In the genomic region with DNA sequence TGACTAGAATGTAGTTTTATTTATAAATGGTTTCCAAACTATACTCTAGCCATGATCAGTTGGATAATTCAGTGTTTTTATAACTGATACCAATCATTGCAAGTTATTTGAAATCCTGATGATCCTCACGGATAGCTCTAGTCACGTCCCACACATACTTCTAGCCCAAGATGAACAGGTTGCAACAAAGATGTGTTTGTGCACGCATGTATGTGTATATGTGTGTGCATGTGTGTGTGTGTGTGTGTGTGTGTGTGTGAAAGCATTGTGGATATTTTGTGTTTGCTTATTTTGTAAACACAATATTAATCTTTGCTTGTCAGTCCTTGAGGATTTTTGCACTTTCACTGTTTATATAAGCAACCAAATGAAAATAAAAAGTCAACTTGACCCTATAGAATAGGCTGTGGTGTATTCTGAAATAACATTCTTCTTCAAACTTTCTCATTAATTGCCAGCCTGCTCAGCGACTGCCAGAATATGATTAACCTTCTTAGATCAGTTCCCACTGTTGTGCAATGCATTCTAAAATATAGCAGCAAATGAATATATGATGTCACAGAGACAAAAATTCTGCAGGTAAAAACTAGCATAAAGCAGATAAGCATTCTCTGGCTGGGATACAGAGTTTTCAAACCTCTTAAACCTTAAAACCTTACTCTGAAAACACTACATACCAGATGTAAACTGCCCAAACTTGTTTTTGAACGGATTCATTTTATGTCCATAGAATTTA, we compare ENCODE assay signal across 27 cellular contexts. TPM values are rescaled to one million over a fixed set of nuclear protein-coding genes. Genes with fewer than 3 reads are reported as not detected.
DNase-seq lines count a peak whose midpoint lies in the region; ATAC-seq and TF ChIP-seq lines count a peak whose summit lies in the region.
"Had no signal": no experiment of that assay in that cellular context is flagged by ENCODE, and none has a peak within 500 bp of the region (broad histone marks: within the 10 kb centered on the region; RNA-seq: fewer than 3 reads in every experiment).

No MANE protein-coding gene starts in this region.

- no peaks in the 10 kb centered on the region for H3K79me2 ChIP-seq in smooth muscle cell (ENCODE audit: low read depth)

- peak overlapping the region; percentile 41 for H3K27ac Mint-ChIP-seq in mesothelial cell of epicardium
- H3K27ac Mint-ChIP-seq: activated naive CD8-positive, alpha-beta T cell treated with anti-CD3 and anti-CD28 coated beads, Interleukin-2, amount 50 U/mL, for 24 hours; CD8-positive, alpha-beta memory T cell; IgD-negative memory B cell; naive thymus-derived CD4-positive, alpha-beta T cell had no signal

- no peaks in the 10 kb centered on the region for H3K27me3 Mint-ChIP-seq in mesothelial cell of epicardium (ENCODE audit: low read depth)
- H3K27me3 Mint-ChIP-seq: activated naive CD8-positive, alpha-beta T cell treated with anti-CD3 and anti-CD28 coated beads, Interleukin-2, amount 50 U/mL, for 24 hours; IgD-negative memory B cell had no signal

- no peaks in the 10 kb centered on the region for H3F3A ChIP-seq in smooth muscle cell (ENCODE audit: low read depth)

- DNase-seq in HCEC 1CT (peak; percentile 23), RWPE1 (ENCODE audit: low spot score) (peak; percentile 60), mesothelial cell of epicardium (ENCODE audit: low spot score in 2 of 2, unreplicated experiment in 2 of 2) (no peak), smooth muscle cell (lab: John Stamatoyannopoulos, UW; ENCODE audit: unreplicated experiment) (no peak), NCI-H146 treated with DMSO at 0.1 percent for 48 hours (lab: John Stamatoyannopoulos, UW; ENCODE audit: unreplicated experiment) (no peak)
- DNase-seq: activated CD4-positive, alpha-beta T cell treated with anti-CD3 and anti-CD28 coated beads, Interleukin-2, amount 50 U/mL, for 48 hours; activated CD4-positive, CD25-positive, alpha-beta regulatory T cell treated with anti-CD3 and anti-CD28 coated beads, Interleukin-2, amount 50 U/mL, for 72 hours; activated naive CD4-positive, alpha-beta T cell; activated naive CD8-positive, alpha-beta T cell treated with anti-CD3 and anti-CD28 coated beads, Interleukin-2, amount 50 U/mL, for 24 hours; CD8-positive, alpha-beta memory T cell; cerebellar nuclear complex; heart left ventricle; naive thymus-derived CD4-positive, alpha-beta T cell; NCI-H1092 treated with DMSO at 0.1 percent for 48 hours; NCI-H187; NCI-H2171; nucleus accumbens; stimulated activated CD4-positive, alpha-beta T cell treated with anti-CD3 and anti-CD28 coated beads, Interleukin-4, amount 100 ng/mL, for 1 hour; T-helper 2 cell; tibial artery had no signal

- POLR2A ChIA-PET in RWPE1 (lab: Yijun Ruan, JAX; ENCODE audit: low non-redundant PET), result no interaction called here

- no peaks in the 10 kb centered on the region for H3K36me3 ChIP-seq in smooth muscle cell (ENCODE audit: low read depth)
- H3K36me3 ChIP-seq: HAP-1, heart left ventricle, prostate gland, tibial artery had no signal

- no peaks in the 10 kb centered on the region for H3K9me3 ChIP-seq in smooth muscle cell (replicated peaks; ENCODE audit: low read depth)
- H3K9me3 ChIP-seq: HAP-1, heart left ventricle, prostate gland, tibial artery had no signal

- H3K27me3 ChIP-seq in smooth muscle cell (ENCODE audit: low read depth), result no peaks in the 10 kb centered on the region
- H3K27me3 ChIP-seq: heart left ventricle, tibial artery had no signal

- H3K4me3 Mint-ChIP-seq in mesothelial cell of epicardium, result no peak overlapping the region
- H3K4me3 Mint-ChIP-seq: activated naive CD8-positive, alpha-beta T cell treated with anti-CD3 and anti-CD28 coated beads, Interleukin-2, amount 50 U/mL, for 24 hours; CD8-positive, alpha-beta memory T cell; IgD-negative memory B cell; naive thymus-derived CD4-positive, alpha-beta T cell had no signal

- WGBS in smooth muscle cell (ENCODE audit: low lambda C conversion rate), result 85% methylated on average over 5 of the region's 5 CpGs

- no peaks in the 10 kb centered on the region for H4K20me1 ChIP-seq in smooth muscle cell (ENCODE audit: low read depth)

- H3K36me3 Mint-ChIP-seq in mesothelial cell of epicardium, result no peaks in the 10 kb centered on the region
- H3K36me3 Mint-ChIP-seq: IgD-negative memory B cell had no signal

- H3K4me1 Mint-ChIP-seq in mesothelial cell of epicardium, result peaks cover 29% of the 10 kb centered on the region

- peaks cover 11% of the 10 kb centered on the region for H3K4me1 ChIP-seq in smooth muscle cell (ENCODE audit: low read depth)
- H3K4me1 ChIP-seq: prostate gland, tibial artery had no signal

- CTCF ChIA-PET in RWPE1 (lab: Yijun Ruan, JAX), result no interaction called here

- H3K9me3 Mint-ChIP-seq in mesothelial cell of epicardium, result no peaks in the 10 kb centered on the region
- H3K9me3 Mint-ChIP-seq: CD8-positive, alpha-beta memory T cell; IgD-negative memory B cell had no signal

- no peak overlapping the region for H3K4me3 ChIP-seq in smooth muscle cell
- H3K4me3 ChIP-seq: HAP-1, heart left ventricle, prostate gland, tibial artery had no signal

- no peak overlapping the region for H3K9ac ChIP-seq in smooth muscle cell (ENCODE audit: low read depth)

- ATAC-seq in esophagus mucosa, result peak; percentile 74
- ATAC-seq in GM21825 (IDR thresholded peaks at IDR 0.05; ENCODE audit: unreplicated experiment), result no peak
- ATAC-seq: activated naive CD8-positive, alpha-beta T cell treated with anti-CD3 and anti-CD28 coated beads, Interleukin-2, amount 50 U/mL, for 24 hours; heart left ventricle; naive thymus-derived CD4-positive, alpha-beta T cell; Right ventricle myocardium inferior; sciatic nerve had no signal

- H3K4me2 ChIP-seq in smooth muscle cell, result no peak overlapping the region

- H3K27ac ChIP-seq in RWPE1 (no peak overlapping the region), smooth muscle cell (ENCODE audit: low read depth) (no peak overlapping the region)
- H3K27ac ChIP-seq: heart left ventricle, tibial artery had no signal

- TF ChIP-seq CTCF in RWPE1 (conservative IDR thresholded peaks at IDR 0.05; ENCODE audit: low read depth) (no peak), mesothelial cell of epicardium (IDR thresholded peaks at IDR 0.05; ENCODE audit: unreplicated experiment) (no peak), smooth muscle cell (IDR thresholded peaks at IDR 0.05; ENCODE audit: borderline replicate concordance, insufficient read depth, poor library complexity, severe bottlenecking) (no peak)

- no peak overlapping the region for H2AFZ ChIP-seq in smooth muscle cell (ENCODE audit: low read depth)

RNA-seq across cellular contexts. Expression of gene HIF1A, which starts 48.8 kb away (rescaled TPM):
- total RNA-seq in esophagus mucosa (155 TPM), mesothelial cell of epicardium (124 to 133 TPM (median 126 TPM) in 3 replicates), smooth muscle cell (333 and 376 TPM in 2 replicates)
- 140 and 152 TPM in 2 replicates for polyA plus RNA-seq in smooth muscle cell

Comparison
In these comparisons a context has a peak if more than half of its experiments do, and no peak if none do; other contexts are left out.
1. DNase-seq: peak in HCEC 1CT (single experiment) and RWPE1 (single experiment); none in mesothelial cell of epicardium (0 of 2), smooth muscle cell (single experiment) and NCI-H146 treated with DMSO at 0.1 percent for 48 hours (single experiment).